8 cellular contexts compared by ENCODE assay signal in genomic region chr21:36422279-36423098, GRCh38. TPM values are rescaled to one million over a fixed set of nuclear protein-coding genes. Genes with fewer than 3 reads are reported as not detected.
DNase-seq lines count a peak whose midpoint lies in the region; ATAC-seq and TF ChIP-seq lines count a peak whose summit lies in the region.

No MANE protein-coding gene starts in this region.

- no peaks in the 10 kb centered on the region for H3K36me3 ChIP-seq in right atrium auricular region
- H3K36me3 ChIP-seq in suprapubic skin = peaks cover 8% of the 10 kb centered on the region

- no peak for TF ChIP-seq EP300 in suprapubic skin (IDR thresholded peaks at IDR 0.05)

- peaks cover 0 to 16% of the 10 kb centered on the region in 2 donors for H3K4me1 ChIP-seq in right atrium auricular region
- H3K4me1 ChIP-seq in suprapubic skin = peaks cover 6% of the 10 kb centered on the region

- TF ChIP-seq CTCF in AG09319 (IDR thresholded peaks at IDR 0.05; ENCODE audit: low read depth, low read length) = peak; percentile 67
- peak; percentile 90 for TF ChIP-seq CTCF in GM12864 (IDR thresholded peaks at IDR 0.05; ENCODE audit: low read depth, low read length, missing control alignments)
- peak; percentile 77 to 84 for TF ChIP-seq CTCF in right atrium auricular region (IDR thresholded peaks at IDR 0.05)
- TF ChIP-seq CTCF in suprapubic skin (IDR thresholded peaks at IDR 0.05) = peak in 1 of 2 donors; percentile 45

- 75% methylated on average over 27 of the region's 28 CpGs for WGBS in suprapubic skin

- no peaks in the 10 kb centered on the region for H3K27me3 ChIP-seq in right atrium auricular region
- no peaks in the 10 kb centered on the region for H3K27me3 ChIP-seq in suprapubic skin

- no peak overlapping the region for H3K4me3 ChIP-seq in GM12864 (ENCODE audit: low read depth, low read length)
- no peak overlapping the region for H3K4me3 ChIP-seq in right atrium auricular region
- H3K4me3 ChIP-seq in suprapubic skin = no peak overlapping the region

- H3K9me3 Mint-ChIP-seq in activated T-helper 17 cell treated with anti-CD3 and anti-CD28 coated beads, Interleukin-2, amount 50 U/mL, for 72 hours = no peaks in the 10 kb centered on the region

- H3K27me3 Mint-ChIP-seq in activated T-helper 17 cell treated with anti-CD3 and anti-CD28 coated beads, Interleukin-2, amount 50 U/mL, for 72 hours = no peaks in the 10 kb centered on the region

- H3K4me1 Mint-ChIP-seq in activated T-helper 17 cell treated with anti-CD3 and anti-CD28 coated beads, Interleukin-2, amount 50 U/mL, for 72 hours = no peaks in the 10 kb centered on the region

- H3K9me3 ChIP-seq in right atrium auricular region (no peaks in the 10 kb centered on the region), suprapubic skin (no peaks in the 10 kb centered on the region)

- peak; percentile 37 for ATAC-seq in activated T-helper 17 cell treated with anti-CD3 and anti-CD28 coated beads, Interleukin-2, amount 50 U/mL, for 72 hours (replicated peaks)
- no peak for ATAC-seq in GM19351 (IDR thresholded peaks at IDR 0.05; ENCODE audit: unreplicated experiment)

- peaks cover 10% of the 10 kb centered on the region for H3K36me3 Mint-ChIP-seq in activated T-helper 17 cell treated with anti-CD3 and anti-CD28 coated beads, Interleukin-2, amount 50 U/mL, for 72 hours (ENCODE audit: low read depth)

- H3K27ac ChIP-seq in right atrium auricular region (peak overlapping the region in 1 of 2 donors; percentile 9), suprapubic skin (no peak overlapping the region)

- no peak overlapping the region for H3K4me3 Mint-ChIP-seq in activated T-helper 17 cell treated with anti-CD3 and anti-CD28 coated beads, Interleukin-2, amount 50 U/mL, for 72 hours

- TF ChIP-seq POLR2A in suprapubic skin (IDR thresholded peaks at IDR 0.05) = no peak

- no peak overlapping the region for H3K27ac Mint-ChIP-seq in activated T-helper 17 cell treated with anti-CD3 and anti-CD28 coated beads, Interleukin-2, amount 50 U/mL, for 72 hours

- DNase-seq in AG09319 (ENCODE audit: extremely low read depth, low read depth) = no peak
- DNase-seq in GM12864 (ENCODE audit: low read depth) = peak; percentile 13
- peak; percentile 52 for DNase-seq in NCI-H226
- DNase-seq in right atrium auricular region (ENCODE audit: low spot score) = peak; percentile 74
- DNase-seq in stimulated activated CD4-positive, alpha-beta T cell treated with anti-CD3 and anti-CD28 coated beads, Interleukin-15, amount 100 ng/mL, for 24 hours = peak; percentile 57
- no peak for DNase-seq in suprapubic skin (ENCODE audit: low spot score in 2 of 2)

RNA-seq across cellular contexts. Expression of gene CHAF1B, which starts 37.3 kb away (rescaled TPM):
- 10 to 100 TPM; 23.3 to 30.3 TPM for total RNA-seq in activated T-helper 17 cell treated with anti-CD3 and anti-CD28 coated beads, Interleukin-2, amount 50 U/mL, for 72 hours
- total RNA-seq in right atrium auricular region (1 to 10 TPM in 1 of 2 donors, under 1 TPM in 1; 0.33 to 1.2 TPM), suprapubic skin (1 to 10 TPM; 1.2 to 3.9 (median 2.6) TPM)

RNA-seq across cellular contexts. Expression of gene CLDN14, which starts 57.4 kb away (rescaled TPM):
- total RNA-seq in activated T-helper 17 cell treated with anti-CD3 and anti-CD28 coated beads, Interleukin-2, amount 50 U/mL, for 72 hours = under 1 TPM in 1 of 2 donors, not detected in 1; 0.69 TPM
- total RNA-seq in right atrium auricular region (not detected), suprapubic skin (under 1 TPM in 2 of 4 donors, not detected in 2; 0.42 to 0.62 TPM)

Comparison
In these comparisons a context has a peak if more than half of its experiments do, and no peak if none do; other contexts are left out.
1. DNase-seq: peak in GM12864 (single experiment), NCI-H226 (single experiment), right atrium auricular region (single experiment) and stimulated activated CD4-positive, alpha-beta T cell treated with anti-CD3 and anti-CD28 coated beads, Interleukin-15, amount 100 ng/mL, for 24 hours (single experiment); none in AG09319 (single experiment) and suprapubic skin (0 of 2).
2. RNA of gene CHAF1B, which starts 37.3 kb away (total RNA-seq): 23.3 to 30.3 TPM in activated T-helper 17 cell treated with anti-CD3 and anti-CD28 coated beads, Interleukin-2, amount 50 U/mL, for 72 hours; 1.2 to 3.9 TPM in suprapubic skin and 0.33 to 1.2 TPM in right atrium auricular region; every median in the first group is over 4 times any median in the second.